Comparison of ENCODE assay signal across 8 cellular contexts in the genomic region with DNA sequence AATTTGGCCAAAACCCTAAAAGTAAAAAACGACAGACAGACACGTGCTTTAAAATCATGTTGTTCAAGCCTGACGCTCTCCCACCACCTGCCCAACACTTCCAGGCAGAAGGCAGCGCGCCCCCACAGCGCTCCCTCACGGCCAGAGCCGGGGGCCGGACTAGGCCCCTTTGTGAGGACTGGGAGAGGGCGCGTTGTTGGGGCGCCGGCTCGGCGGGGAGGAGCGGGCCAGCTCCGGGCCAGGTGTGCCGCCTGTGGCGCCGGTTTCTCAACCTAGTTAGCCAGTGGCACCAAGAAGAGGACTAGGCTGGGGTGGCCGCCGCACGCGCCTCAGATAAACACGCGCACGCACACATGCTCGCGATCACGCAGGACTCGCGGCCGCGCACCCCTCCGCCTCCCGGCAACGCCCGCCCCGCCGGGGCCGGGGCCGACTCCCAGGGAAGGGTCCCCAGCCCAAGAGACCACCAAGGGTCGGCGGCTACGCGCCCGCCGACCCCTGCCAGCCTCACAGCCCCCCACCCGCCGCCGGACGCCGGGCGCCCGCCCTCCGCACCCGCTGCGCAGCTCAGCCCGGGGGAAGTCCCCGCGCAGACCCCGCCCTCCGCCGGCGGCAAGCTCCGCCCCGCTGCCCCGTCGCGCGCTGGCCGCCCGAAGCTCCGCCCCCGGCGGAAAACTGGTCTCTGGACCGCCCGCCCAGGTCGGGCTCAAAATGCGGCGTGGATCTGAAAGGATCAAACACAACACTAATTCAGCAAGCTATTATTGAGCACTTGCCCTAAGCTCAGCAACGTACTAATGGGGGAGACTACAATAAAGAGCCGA. TPM values are rescaled to one million over a fixed set of nuclear protein-coding genes. Genes with fewer than 3 reads are reported as not detected.
DNase-seq lines count a peak whose midpoint lies in the region; ATAC-seq and TF ChIP-seq lines count a peak whose summit lies in the region.

A gene (minus strand): TSS at position 584 of the 824 bp plus-strand sequence.

- H3K4me3 Mint-ChIP-seq in type B pancreatic cell: peak within 1 kb of the TSS; percentile 90

- peaks cover 14% of the 10 kb centered on the region for H3K36me3 Mint-ChIP-seq in type B pancreatic cell

- no peaks in the 10 kb centered on the region for H3K27me3 Mint-ChIP-seq in type B pancreatic cell

- peak; percentile 69 for ATAC-seq in HG02623 (IDR thresholded peaks at IDR 0.05; ENCODE audit: unreplicated experiment)

- H3K9me3 ChIP-seq in adipocyte (ENCODE audit: control insufficient read depth, low read length): no peaks in the 10 kb centered on the region

- DNase-seq in NCI-H1092 treated with DMSO at 0.1 percent for 48 hours (lab: John Stamatoyannopoulos, UW): peak; percentile 88
- peak; percentile 80 for DNase-seq in T follicular helper cell (ENCODE audit: low read depth)
- peak; percentile 90 for DNase-seq in adipocyte (ENCODE audit: low read depth)
- DNase-seq in cardiac septum (ENCODE audit: low spot score): peak; percentile 95
- DNase-seq in posterior cingulate gyrus: peak; percentile 76 to 99 (median 84)
- peak; percentile 91 for DNase-seq in type B pancreatic cell (ENCODE audit: extremely low spot score, unreplicated experiment)

- H3K4me1 Mint-ChIP-seq in type B pancreatic cell (ENCODE audit: unreplicated experiment): peaks cover 24% of the 10 kb centered on the region

- peaks cover 5% of the 10 kb centered on the region for H3K9me3 Mint-ChIP-seq in type B pancreatic cell

- H3K36me3 ChIP-seq in adipocyte (ENCODE audit: control insufficient read depth, insufficient read depth, low read length, severe bottlenecking): no peaks in the 10 kb centered on the region

- TF ChIP-seq CTCF in GM12874 (IDR thresholded peaks at IDR 0.05; ENCODE audit: insufficient read depth, low read depth, low read length) (peak; percentile 57), type B pancreatic cell (conservative IDR thresholded peaks at IDR 0.05) (peak; percentile 51)

- peaks cover 27% of the 10 kb centered on the region for H3K4me1 ChIP-seq in adipocyte (ENCODE audit: control insufficient read depth, insufficient read depth, low read length)

- peak within 1 kb of the TSS; percentile 85 for H3K4me3 ChIP-seq in adipocyte (ENCODE audit: low read length)

- H3K9ac ChIP-seq in adipocyte (ENCODE audit: low read length): peak within 1 kb of the TSS; percentile 86

- intact Hi-C loops in cardiac septum (cut with DNase I): no loop called here
- intact Hi-C loops in posterior cingulate gyrus (cut with DNase I): no loop called here

- H3K27ac Mint-ChIP-seq in type B pancreatic cell: peak within 1 kb of the TSS; percentile 85

- no peaks in the 10 kb centered on the region for H3K27me3 ChIP-seq in adipocyte (replicated peaks; ENCODE audit: control insufficient read depth, insufficient read depth, low read length)

RNA-seq across cellular contexts. Expression of the gene that starts here (rescaled TPM):
- 16.7 TPM for total RNA-seq in cardiac septum
- 21.8 and 23.0 TPM in 2 replicates for total RNA-seq in type B pancreatic cell (ENCODE audit: low replicate concordance)

Comparison
In these comparisons a context has a peak if more than half of its experiments do, and no peak if none do; other contexts are left out.
1. Peak in every context shown above with its lines: DNase-seq, ATAC-seq and H3K4me3 ChIP-seq.